Comparison of ENCODE assay signal across 17 cellular contexts in genomic region chr17:64565563-64565962, GRCh38.
"Had no signal": no experiment of that assay in that cellular context is flagged by ENCODE, and none has a peak within 500 bp of the region (broad histone marks: within the 10 kb centered on the region; RNA-seq: fewer than 3 reads in every experiment).

No MANE protein-coding gene starts in this region.

- H3K27me3 ChIP-seq: breast epithelium, foreskin keratinocyte, pancreas, transverse colon had no signal

- H3K27ac Mint-ChIP-seq: activated CD4-positive, alpha-beta memory T cell treated with anti-CD3 and anti-CD28 coated beads for 36 hours; stimulated activated naive B cell treated with anti-CD40 and anti-IgM and Interleukin-4, amounts not matched to agents 10 μg/mL and 1 μg/mL and 100 μg/mL, for 72 hours had no signal

- DNase-seq: activated CD4-positive, alpha-beta memory T cell treated with anti-CD3 and anti-CD28 coated beads for 36 hours; activated CD4-positive, CD25-positive, alpha-beta regulatory T cell treated with anti-CD3 and anti-CD28 coated beads, Interleukin-2, amount 50 U/mL, for 72 hours; activated gamma-delta T cell; activated T-cell treated with anti-CD3 and anti-CD28 coated beads, Interleukin-2, amount 50 U/mL, for 4 hours; anterior cingulate cortex; foreskin keratinocyte; head of caudate nucleus; left ventricle myocardium inferior; mesendoderm; pancreas; retina; stimulated activated naive B cell treated with anti-CD40 and anti-IgM and Interleukin-4, amounts not matched to agents 10 μg/mL and 1 μg/mL and 100 μg/mL, for 72 hours; substantia nigra; transverse colon had no signal

- H3K36me3 ChIP-seq: breast epithelium had no signal

- H3K27me3 Mint-ChIP-seq: activated CD4-positive, alpha-beta memory T cell treated with anti-CD3 and anti-CD28 coated beads for 36 hours; activated naive CD8-positive, alpha-beta T cell; stimulated activated naive B cell treated with anti-CD40 and anti-IgM and Interleukin-4, amounts not matched to agents 10 μg/mL and 1 μg/mL and 100 μg/mL, for 72 hours had no signal

- H3K4me3 Mint-ChIP-seq: activated CD4-positive, alpha-beta memory T cell treated with anti-CD3 and anti-CD28 coated beads for 36 hours; activated naive CD8-positive, alpha-beta T cell; activated T-cell treated with anti-CD3 and anti-CD28 coated beads, Interleukin-2, amount 50 U/mL, for 4 hours; stimulated activated naive B cell treated with anti-CD40 and anti-IgM and Interleukin-4, amounts not matched to agents 10 μg/mL and 1 μg/mL and 100 μg/mL, for 72 hours had no signal

- H3K4me1 ChIP-seq: breast epithelium, transverse colon had no signal

- H3K9me3 Mint-ChIP-seq: activated CD4-positive, alpha-beta memory T cell treated with anti-CD3 and anti-CD28 coated beads for 36 hours; activated T-cell treated with anti-CD3 and anti-CD28 coated beads, Interleukin-2, amount 50 U/mL, for 4 hours; stimulated activated naive B cell treated with anti-CD40 and anti-IgM and Interleukin-4, amounts not matched to agents 10 μg/mL and 1 μg/mL and 100 μg/mL, for 72 hours had no signal

- H3K4me3 ChIP-seq: breast epithelium, left ventricle myocardium inferior, pancreas, skin epidermis, transverse colon had no signal

- H3K9me3 ChIP-seq: breast epithelium, left ventricle myocardium inferior, pancreas, transverse colon had no signal

- H3K4me1 Mint-ChIP-seq: stimulated activated naive B cell treated with anti-CD40 and anti-IgM and Interleukin-4, amounts not matched to agents 10 μg/mL and 1 μg/mL and 100 μg/mL, for 72 hours had no signal

- H3K27ac ChIP-seq: breast epithelium, foreskin keratinocyte, left ventricle myocardium inferior, pancreas, transverse colon had no signal
